ENCODE assay signal across 22 cellular contexts in the genomic region with DNA sequence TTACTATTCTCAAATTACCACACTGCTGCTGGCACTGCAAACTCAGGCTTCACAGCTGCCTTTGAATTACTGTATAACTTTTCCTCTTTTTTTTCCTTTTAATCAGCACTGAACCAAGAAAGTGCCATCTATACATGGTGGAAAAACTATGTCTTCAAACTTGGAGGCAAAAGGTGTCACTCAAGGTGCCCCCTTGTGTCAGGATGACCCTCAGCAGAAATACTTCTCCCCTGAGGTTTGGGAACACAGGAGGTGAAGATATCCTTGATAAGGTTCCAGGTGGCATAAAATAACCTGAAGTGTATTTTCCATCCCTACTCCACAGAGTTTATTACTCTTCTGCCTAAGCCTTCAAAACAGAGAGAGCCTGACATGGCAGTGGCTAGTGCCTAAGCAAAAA.
"Had no signal": no experiment of that assay in that cellular context is flagged by ENCODE, and none has a peak within 500 bp of the region (broad histone marks: within the 10 kb centered on the region; RNA-seq: fewer than 3 reads in every experiment).

No MANE protein-coding gene starts in this region.

- H3K36me3 Mint-ChIP-seq: immature natural killer cell, naive B cell had no signal

- H3K4me3 Mint-ChIP-seq: activated CD4-positive, alpha-beta T cell treated with anti-CD3 and anti-CD28 coated beads, Interleukin-2, amount 10 ng/mL, durations not matched to agents 7 days and 5 days; activated CD8-positive, alpha-beta T cell treated with anti-CD3 and anti-CD28 coated beads, Interleukin-2, amount 10 ng/mL, durations not matched to agents 7 days and 5 days; activated T-cell treated with anti-CD3 and anti-CD28 coated beads, Interleukin-2, amount 50 U/mL, for 24 hours; immature natural killer cell; memory B cell; naive B cell; neural crest cell had no signal

- H3K27me3 Mint-ChIP-seq: activated T-cell treated with anti-CD3 and anti-CD28 coated beads, Interleukin-2, amount 50 U/mL, for 24 hours; naive B cell had no signal

- H3K9me3 ChIP-seq: ascending aorta, esophagus muscularis mucosa, gastroesophageal sphincter, mucosa of descending colon, prostate gland, right atrium auricular region, tibial nerve had no signal

- H3K27ac ChIP-seq: ascending aorta, esophagus muscularis mucosa, gastroesophageal sphincter, heart left ventricle, prostate gland, right atrium auricular region had no signal

- H3K4me1 ChIP-seq: ascending aorta, gastroesophageal sphincter, prostate gland, right atrium auricular region had no signal

- H3K9me3 Mint-ChIP-seq: activated CD4-positive, alpha-beta T cell treated with anti-CD3 and anti-CD28 coated beads, Interleukin-2, amount 10 ng/mL, durations not matched to agents 7 days and 5 days; memory B cell had no signal

- H3K27ac Mint-ChIP-seq: activated CD4-positive, alpha-beta T cell treated with anti-CD3 and anti-CD28 coated beads, Interleukin-2, amount 10 ng/mL, durations not matched to agents 7 days and 5 days; activated CD8-positive, alpha-beta T cell treated with anti-CD3 and anti-CD28 coated beads, Interleukin-2, amount 10 ng/mL, durations not matched to agents 7 days and 5 days; activated T-cell treated with anti-CD3 and anti-CD28 coated beads, Interleukin-2, amount 50 U/mL, for 24 hours; immature natural killer cell; memory B cell; naive B cell had no signal

- H3K4me1 Mint-ChIP-seq: activated CD4-positive, alpha-beta T cell treated with anti-CD3 and anti-CD28 coated beads, Interleukin-2, amount 10 ng/mL, durations not matched to agents 7 days and 5 days; immature natural killer cell had no signal

- H3K36me3 ChIP-seq: ascending aorta, esophagus muscularis mucosa, gastroesophageal sphincter, heart left ventricle, prostate gland, right atrium auricular region, tibial nerve had no signal

- H3K4me3 ChIP-seq: ascending aorta, esophagus muscularis mucosa, gastroesophageal sphincter, heart left ventricle, mucosa of descending colon, prostate gland, right atrium auricular region, tibial nerve had no signal

- ATAC-seq: activated CD4-positive, CD25-positive, alpha-beta regulatory T cell treated with anti-CD3 and anti-CD28 coated beads, Interleukin-2, amount 50 U/mL, for 24 hours; activated CD8-positive, alpha-beta T cell treated with anti-CD3 and anti-CD28 coated beads, Interleukin-2, amount 10 ng/mL, durations not matched to agents 7 days and 5 days; gastroesophageal sphincter; heart left ventricle; mucosa of descending colon had no signal

- H3K27me3 ChIP-seq: ascending aorta, esophagus muscularis mucosa, gastroesophageal sphincter, heart left ventricle, right atrium auricular region, tibial nerve had no signal

- DNase-seq: activated CD4-positive, alpha-beta T cell treated with anti-CD3 and anti-CD28 coated beads, Interleukin-2, amount 10 ng/mL, durations not matched to agents 7 days and 5 days; activated CD8-positive, alpha-beta T cell treated with anti-CD3 and anti-CD28 coated beads, Interleukin-2, amount 10 ng/mL, durations not matched to agents 7 days and 5 days; activated naive CD4-positive, alpha-beta T cell treated with anti-CD3 and anti-CD28 coated beads, Interleukin-2, amount 50 U/mL, for 16 hours; activated T-cell treated with anti-CD3 and anti-CD28 coated beads, Interleukin-2, amount 50 U/mL, for 24 hours; cortex of kidney; effector CD4-positive, alpha-beta T cell; heart left ventricle; immature natural killer cell; mucosa of descending colon; naive B cell; stimulated activated CD4-positive, alpha-beta T cell treated with anti-CD3 and anti-CD28 coated beads, Interleukin-2, amount 100 ng/mL, for 24 hours; stimulated activated naive CD4-positive, alpha-beta T cell treated with Interleukin-2 at 50 U/mL for 16 hours; substantia nigra had no signal
